1 cellular context compared by ENCODE assay signal in the genomic region with DNA sequence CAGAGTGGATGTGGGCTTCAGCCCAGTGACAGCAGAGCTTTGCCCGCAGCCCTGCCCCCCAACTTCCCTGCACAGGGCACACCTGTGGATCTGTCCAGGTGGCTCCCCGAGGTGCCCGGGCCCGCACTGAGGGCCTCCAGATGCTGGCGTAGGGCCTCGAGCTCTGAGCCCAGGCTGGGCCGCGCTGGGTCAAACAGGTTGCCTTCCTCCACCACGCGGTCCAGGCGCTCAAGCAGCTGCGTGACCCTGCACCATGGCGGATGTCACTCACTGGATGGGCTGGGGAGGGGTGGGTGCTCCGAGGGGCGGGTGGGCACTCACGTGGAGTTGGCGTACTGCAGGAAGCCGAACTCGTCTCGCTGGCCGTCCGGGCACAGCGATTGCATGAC.
TF ChIP-seq lines count a peak whose summit lies in the region.

No MANE protein-coding gene starts in this region.

TF ChIP-seq in HCT116, 20 proteins besides CTCF, POLR2A, EP300 and RAD21:
- TF ChIP-seq, protein P1, sequence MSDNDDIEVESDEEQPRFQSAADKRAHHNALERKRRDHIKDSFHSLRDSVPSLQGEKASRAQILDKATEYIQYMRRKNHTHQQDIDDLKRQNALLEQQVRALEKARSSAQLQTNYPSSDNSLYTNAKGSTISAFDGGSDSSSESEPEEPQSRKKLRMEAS (IDR thresholded peaks at IDR 0.05) = no peak
- TF ChIP-seq, protein P2, sequence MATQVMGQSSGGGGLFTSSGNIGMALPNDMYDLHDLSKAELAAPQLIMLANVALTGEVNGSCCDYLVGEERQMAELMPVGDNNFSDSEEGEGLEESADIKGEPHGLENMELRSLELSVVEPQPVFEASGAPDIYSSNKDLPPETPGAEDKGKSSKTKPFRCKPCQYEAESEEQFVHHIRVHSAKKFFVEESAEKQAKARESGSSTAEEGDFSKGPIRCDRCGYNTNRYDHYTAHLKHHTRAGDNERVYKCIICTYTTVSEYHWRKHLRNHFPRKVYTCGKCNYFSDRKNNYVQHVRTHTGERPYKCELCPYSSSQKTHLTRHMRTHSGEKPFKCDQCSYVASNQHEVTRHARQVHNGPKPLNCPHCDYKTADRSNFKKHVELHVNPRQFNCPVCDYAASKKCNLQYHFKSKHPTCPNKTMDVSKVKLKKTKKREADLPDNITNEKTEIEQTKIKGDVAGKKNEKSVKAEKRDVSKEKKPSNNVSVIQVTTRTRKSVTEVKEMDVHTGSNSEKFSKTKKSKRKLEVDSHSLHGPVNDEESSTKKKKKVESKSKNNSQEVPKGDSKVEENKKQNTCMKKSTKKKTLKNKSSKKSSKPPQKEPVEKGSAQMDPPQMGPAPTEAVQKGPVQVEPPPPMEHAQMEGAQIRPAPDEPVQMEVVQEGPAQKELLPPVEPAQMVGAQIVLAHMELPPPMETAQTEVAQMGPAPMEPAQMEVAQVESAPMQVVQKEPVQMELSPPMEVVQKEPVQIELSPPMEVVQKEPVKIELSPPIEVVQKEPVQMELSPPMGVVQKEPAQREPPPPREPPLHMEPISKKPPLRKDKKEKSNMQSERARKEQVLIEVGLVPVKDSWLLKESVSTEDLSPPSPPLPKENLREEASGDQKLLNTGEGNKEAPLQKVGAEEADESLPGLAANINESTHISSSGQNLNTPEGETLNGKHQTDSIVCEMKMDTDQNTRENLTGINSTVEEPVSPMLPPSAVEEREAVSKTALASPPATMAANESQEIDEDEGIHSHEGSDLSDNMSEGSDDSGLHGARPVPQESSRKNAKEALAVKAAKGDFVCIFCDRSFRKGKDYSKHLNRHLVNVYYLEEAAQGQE (IDR thresholded peaks at IDR 0.05; ENCODE audit: low read depth) = no peak
- TF ChIP-seq ELF1 (IDR thresholded peaks at IDR 0.05; ENCODE audit: borderline replicate concordance, low read depth) (no peak), SP1 (IDR thresholded peaks at IDR 0.05; ENCODE audit: low read depth) (no peak), ZFX (IDR thresholded peaks at IDR 0.05) (no peak), FOSL1 (IDR thresholded peaks at IDR 0.05; ENCODE audit: low read depth) (no peak)
